Comparison of ENCODE assay signal across 21 cellular contexts in genomic region chr7:150553163-150553562, GRCh38. TPM values are rescaled to one million over a fixed set of nuclear protein-coding genes. Genes with fewer than 3 reads are reported as not detected.
DNase-seq lines count a peak whose midpoint lies in the region; ATAC-seq and TF ChIP-seq lines count a peak whose summit lies in the region.
"Had no signal": no experiment of that assay in that cellular context is flagged by ENCODE, and none has a peak within 500 bp of the region (broad histone marks: within the 10 kb centered on the region; RNA-seq: fewer than 3 reads in every experiment).

No MANE protein-coding gene starts in this region.

- no peak for DNase-seq in activated CD8-positive, alpha-beta T cell treated with anti-CD3 and anti-CD28 coated beads for 36 hours
- no peak for DNase-seq in activated CD8-positive, alpha-beta T cell treated with anti-CD3 and anti-CD28 coated beads, Interleukin-2, amount 10 ng/mL, durations not matched to agents 7 days and 5 days
- DNase-seq in CD8-positive, alpha-beta T cell = no peak
- no peak for DNase-seq in activated naive CD8-positive, alpha-beta T cell treated with anti-CD3 and anti-CD28 coated beads for 36 hours
- no peak for DNase-seq in stimulated activated effector memory CD8-positive, alpha-beta T cell treated with anti-CD3 and anti-CD28 coated beads, Interleukin-12 subunit alpha, Interleukin-12 subunit beta, amount 100 ng/mL, for 72 hours (ENCODE audit: low spot score in 2 of 2)
- no peak for DNase-seq in HCEC 1CT
- no peak for DNase-seq in foreskin keratinocyte
- no peak for DNase-seq in DMS153 treated with DMSO at 0.1 percent for 48 hours (lab: John Stamatoyannopoulos, UW; ENCODE audit: unreplicated experiment)
- DNase-seq: H9, IMR-90, NCI-H1417 treated with DMSO at 0.1 percent for 48 hours, NCI-H187 treated with DMSO at 0.1 percent for 48 hours, NCI-H345, NCI-H524 treated with DMSO at 0.1 percent for 48 hours, SHP77 had no signal

- peaks cover 66% of the 10 kb centered on the region for H3K4me1 Mint-ChIP-seq in activated CD8-positive, alpha-beta T cell treated with anti-CD3 and anti-CD28 coated beads for 36 hours (ENCODE audit: low read depth)
- peaks cover 35% of the 10 kb centered on the region for H3K4me1 Mint-ChIP-seq in activated CD8-positive, alpha-beta T cell treated with anti-CD3 and anti-CD28 coated beads, Interleukin-2, amount 10 ng/mL, durations not matched to agents 7 days and 5 days (ENCODE audit: low read depth)
- H3K4me1 Mint-ChIP-seq in CD8-positive, alpha-beta T cell (ENCODE audit: low read depth) = peaks cover 72% of the 10 kb centered on the region
- peaks cover 52% of the 10 kb centered on the region for H3K4me1 Mint-ChIP-seq in activated naive CD8-positive, alpha-beta T cell treated with anti-CD3 and anti-CD28 coated beads for 36 hours
- H3K4me1 Mint-ChIP-seq in stimulated activated effector memory CD8-positive, alpha-beta T cell treated with anti-CD3 and anti-CD28 coated beads, Interleukin-12 subunit alpha, Interleukin-12 subunit beta, amount 100 ng/mL, for 72 hours = peaks cover 46% of the 10 kb centered on the region
- H3K4me1 Mint-ChIP-seq: H9 had no signal

- H3K4me3 ChIP-seq in CD8-positive, alpha-beta T cell (ENCODE audit: low read depth, low read length) = no peak overlapping the region
- H3K4me3 ChIP-seq: A549 had no signal

- no peak for ATAC-seq in activated CD8-positive, alpha-beta T cell treated with anti-CD3 and anti-CD28 coated beads for 36 hours
- ATAC-seq in activated CD8-positive, alpha-beta T cell treated with anti-CD3 and anti-CD28 coated beads, Interleukin-2, amount 10 ng/mL, durations not matched to agents 7 days and 5 days = no peak
- no peak for ATAC-seq in CD8-positive, alpha-beta T cell
- ATAC-seq in stimulated activated effector memory CD8-positive, alpha-beta T cell treated with anti-CD3 and anti-CD28 coated beads, Interleukin-12 subunit alpha, Interleukin-12 subunit beta, amount 100 ng/mL, for 72 hours = no peak
- ATAC-seq in foreskin keratinocyte = no peak
- ATAC-seq: A549 had no signal

- POLR2A ChIA-PET in activated CD8-positive, alpha-beta T cell treated with anti-CD3 and anti-CD28 coated beads for 36 hours (lab: Charles Lee) = interaction anchor here (0.8 to 2.3 kb wide), 5 partner anchors 8 to 116 kb away, joined by 3 to 7 read pairs (median 3); partner anchors contain the start of genes GIMAP4 and GIMAP8
- POLR2A ChIA-PET in activated CD8-positive, alpha-beta T cell treated with anti-CD3 and anti-CD28 coated beads, Interleukin-2, amount 10 ng/mL, durations not matched to agents 7 days and 5 days (lab: Charles Lee) = interaction anchor here (1.3 kb wide), 1 partner anchor 72 kb away, joined by 3 read pairs; no protein-coding TSS in a partner anchor
- POLR2A ChIA-PET in CD8-positive, alpha-beta T cell (lab: Charles Lee) = interaction anchor here (0.6 to 1.6 kb wide), 14 partner anchors 10 to 202 kb away, joined by 3 to 8 read pairs (median 3); partner anchors contain the start of gene GIMAP4

- peaks cover 55% of the 10 kb centered on the region for H3K9me3 Mint-ChIP-seq in activated CD8-positive, alpha-beta T cell treated with anti-CD3 and anti-CD28 coated beads for 36 hours
- peaks cover 46% of the 10 kb centered on the region for H3K9me3 Mint-ChIP-seq in activated CD8-positive, alpha-beta T cell treated with anti-CD3 and anti-CD28 coated beads, Interleukin-2, amount 10 ng/mL, durations not matched to agents 7 days and 5 days (ENCODE audit: insufficient read depth)
- peaks cover 27% of the 10 kb centered on the region for H3K9me3 Mint-ChIP-seq in CD8-positive, alpha-beta T cell
- H3K9me3 Mint-ChIP-seq in activated naive CD8-positive, alpha-beta T cell treated with anti-CD3 and anti-CD28 coated beads for 36 hours = peaks cover 42% of the 10 kb centered on the region
- peaks cover 23% of the 10 kb centered on the region for H3K9me3 Mint-ChIP-seq in stimulated activated effector memory CD8-positive, alpha-beta T cell treated with anti-CD3 and anti-CD28 coated beads, Interleukin-12 subunit alpha, Interleukin-12 subunit beta, amount 100 ng/mL, for 72 hours

- TF ChIP-seq CTCF in activated CD8-positive, alpha-beta T cell treated with anti-CD3 and anti-CD28 coated beads for 36 hours (IDR thresholded peaks at IDR 0.05) = no peak
- no peak for TF ChIP-seq CTCF in CD8-positive, alpha-beta T cell (IDR thresholded peaks at IDR 0.05)
- TF ChIP-seq CTCF in foreskin keratinocyte (conservative IDR thresholded peaks at IDR 0.05) = no peak

- CTCF ChIA-PET in activated CD8-positive, alpha-beta T cell treated with anti-CD3 and anti-CD28 coated beads for 36 hours (lab: Charles Lee) = interaction anchor here (1.0 to 4.1 kb wide), 8 partner anchors 10 to 206 kb away, joined by 3 to 20 read pairs (median 4); partner anchors contain the start of genes GIMAP4 and GIMAP8
- CTCF ChIA-PET in activated CD8-positive, alpha-beta T cell treated with anti-CD3 and anti-CD28 coated beads, Interleukin-2, amount 10 ng/mL, durations not matched to agents 7 days and 5 days (lab: Charles Lee) = interaction anchor here (1.4 to 2.5 kb wide), 5 partner anchors 9 to 203 kb away, joined by 3 to 13 read pairs (median 5); partner anchors contain the start of genes GIMAP2 and GIMAP4
- CTCF ChIA-PET in CD8-positive, alpha-beta T cell (lab: Charles Lee) = interaction anchor here (0.8 to 1.6 kb wide), 5 partner anchors 9 to 104 kb away, joined by 3 to 5 read pairs (median 3); partner anchors contain the start of gene GIMAP4

- no peaks in the 10 kb centered on the region for H3K27me3 ChIP-seq in CD8-positive, alpha-beta T cell (ENCODE audit: insufficient read depth, low read length)
- no peaks in the 10 kb centered on the region for H3K27me3 ChIP-seq in foreskin keratinocyte

- H3K9me3 ChIP-seq in CD8-positive, alpha-beta T cell (ENCODE audit: low read length) = no peaks in the 10 kb centered on the region
- H3K9me3 ChIP-seq: A549 had no signal

- no peak overlapping the region for H3K27ac ChIP-seq in CD8-positive, alpha-beta T cell (ENCODE audit: low read depth, low read length)
- H3K27ac ChIP-seq in foreskin keratinocyte = no peak overlapping the region
- H3K27ac ChIP-seq: A549, HL-60 had no signal

- H3K27me3 Mint-ChIP-seq in activated CD8-positive, alpha-beta T cell treated with anti-CD3 and anti-CD28 coated beads for 36 hours = no peaks in the 10 kb centered on the region
- no peaks in the 10 kb centered on the region for H3K27me3 Mint-ChIP-seq in activated CD8-positive, alpha-beta T cell treated with anti-CD3 and anti-CD28 coated beads, Interleukin-2, amount 10 ng/mL, durations not matched to agents 7 days and 5 days (ENCODE audit: low read depth)
- H3K27me3 Mint-ChIP-seq in CD8-positive, alpha-beta T cell (ENCODE audit: low read depth) = no peaks in the 10 kb centered on the region
- no peaks in the 10 kb centered on the region for H3K27me3 Mint-ChIP-seq in activated naive CD8-positive, alpha-beta T cell treated with anti-CD3 and anti-CD28 coated beads for 36 hours

- peak overlapping the region; percentile 78 for H3K27ac Mint-ChIP-seq in activated CD8-positive, alpha-beta T cell treated with anti-CD3 and anti-CD28 coated beads for 36 hours
- no peak overlapping the region for H3K27ac Mint-ChIP-seq in activated CD8-positive, alpha-beta T cell treated with anti-CD3 and anti-CD28 coated beads, Interleukin-2, amount 10 ng/mL, durations not matched to agents 7 days and 5 days
- H3K27ac Mint-ChIP-seq in CD8-positive, alpha-beta T cell = peak overlapping the region; percentile 91
- H3K27ac Mint-ChIP-seq in activated naive CD8-positive, alpha-beta T cell treated with anti-CD3 and anti-CD28 coated beads for 36 hours = peak overlapping the region; percentile 74
- peak overlapping the region; percentile 63 for H3K27ac Mint-ChIP-seq in stimulated activated effector memory CD8-positive, alpha-beta T cell treated with anti-CD3 and anti-CD28 coated beads, Interleukin-12 subunit alpha, Interleukin-12 subunit beta, amount 100 ng/mL, for 72 hours
- H3K27ac Mint-ChIP-seq: H9 had no signal

- H3K36me3 Mint-ChIP-seq in activated CD8-positive, alpha-beta T cell treated with anti-CD3 and anti-CD28 coated beads for 36 hours (ENCODE audit: low read depth) = peaks cover 51% of the 10 kb centered on the region
- H3K36me3 Mint-ChIP-seq in activated CD8-positive, alpha-beta T cell treated with anti-CD3 and anti-CD28 coated beads, Interleukin-2, amount 10 ng/mL, durations not matched to agents 7 days and 5 days (ENCODE audit: low read depth) = peaks cover 64% of the 10 kb centered on the region
- H3K36me3 Mint-ChIP-seq in CD8-positive, alpha-beta T cell = peaks cover 43% of the 10 kb centered on the region
- peaks cover 53% of the 10 kb centered on the region for H3K36me3 Mint-ChIP-seq in activated naive CD8-positive, alpha-beta T cell treated with anti-CD3 and anti-CD28 coated beads for 36 hours
- no peaks in the 10 kb centered on the region for H3K36me3 Mint-ChIP-seq in stimulated activated effector memory CD8-positive, alpha-beta T cell treated with anti-CD3 and anti-CD28 coated beads, Interleukin-12 subunit alpha, Interleukin-12 subunit beta, amount 100 ng/mL, for 72 hours

- H3K36me3 ChIP-seq in CD8-positive, alpha-beta T cell (ENCODE audit: insufficient read depth, low read length) = no peaks in the 10 kb centered on the region

- H3K4me3 Mint-ChIP-seq in activated CD8-positive, alpha-beta T cell treated with anti-CD3 and anti-CD28 coated beads for 36 hours = no peak overlapping the region
- no peak overlapping the region for H3K4me3 Mint-ChIP-seq in activated CD8-positive, alpha-beta T cell treated with anti-CD3 and anti-CD28 coated beads, Interleukin-2, amount 10 ng/mL, durations not matched to agents 7 days and 5 days
- peak overlapping the region; percentile 57 for H3K4me3 Mint-ChIP-seq in CD8-positive, alpha-beta T cell
- no peak overlapping the region for H3K4me3 Mint-ChIP-seq in activated naive CD8-positive, alpha-beta T cell treated with anti-CD3 and anti-CD28 coated beads for 36 hours
- no peak overlapping the region for H3K4me3 Mint-ChIP-seq in stimulated activated effector memory CD8-positive, alpha-beta T cell treated with anti-CD3 and anti-CD28 coated beads, Interleukin-12 subunit alpha, Interleukin-12 subunit beta, amount 100 ng/mL, for 72 hours
- H3K4me3 Mint-ChIP-seq: H9 had no signal

- intact Hi-C loops in activated CD8-positive, alpha-beta T cell treated with anti-CD3 and anti-CD28 coated beads for 36 hours (cut with micrococcal nuclease) = no loop called here
- intact Hi-C loops in CD8-positive, alpha-beta T cell (cut with DNase I, micrococcal nuclease) = no loop called here

- peaks cover 64% of the 10 kb centered on the region for H3K4me1 ChIP-seq in CD8-positive, alpha-beta T cell (ENCODE audit: insufficient read depth, low read length)
- H3K4me1 ChIP-seq in foreskin keratinocyte = no peaks in the 10 kb centered on the region
- H3K4me1 ChIP-seq: A549 had no signal

RNA-seq across cellular contexts. Expression of gene GIMAP4, which starts 14.0 kb away (rescaled TPM):
- 10 to 100 TPM; 88.3 to 97.8 TPM for total RNA-seq in activated CD8-positive, alpha-beta T cell treated with anti-CD3 and anti-CD28 coated beads for 36 hours
- 100 to 1,000 TPM; 174 to 186 TPM for total RNA-seq in activated CD8-positive, alpha-beta T cell treated with anti-CD3 and anti-CD28 coated beads, Interleukin-2, amount 10 ng/mL, durations not matched to agents 7 days and 5 days
- 10 to 100 TPM; 11.8 to 13.8 TPM for total RNA-seq in CD8-positive, alpha-beta T cell
- 10 to 100 TPM; 72.0 to 72.7 TPM for total RNA-seq in activated naive CD8-positive, alpha-beta T cell treated with anti-CD3 and anti-CD28 coated beads for 36 hours
- total RNA-seq in foreskin keratinocyte = not detected in 2 replicates
- not detected in 2 replicates for polyA plus RNA-seq in foreskin keratinocyte
- total RNA-seq: H9, HT1080, IMR-90, M059J, RPMI7951 had no signal
- polyA plus RNA-seq: A549, BJ, IMR-90 had no signal

RNA-seq across cellular contexts. Expression of gene GIMAP7, which starts 38.5 kb away (rescaled TPM):
- 10 to 100 TPM; 29.0 to 29.5 TPM for total RNA-seq in activated CD8-positive, alpha-beta T cell treated with anti-CD3 and anti-CD28 coated beads for 36 hours
- total RNA-seq in activated CD8-positive, alpha-beta T cell treated with anti-CD3 and anti-CD28 coated beads, Interleukin-2, amount 10 ng/mL, durations not matched to agents 7 days and 5 days = 100 to 1,000 TPM; 134 TPM
- 10 to 100 TPM; 21.2 to 29.7 TPM for total RNA-seq in CD8-positive, alpha-beta T cell
- 10 to 100 TPM; 36.1 to 37.9 TPM for total RNA-seq in activated naive CD8-positive, alpha-beta T cell treated with anti-CD3 and anti-CD28 coated beads for 36 hours
- not detected in 2 replicates for total RNA-seq in foreskin keratinocyte
- polyA plus RNA-seq in foreskin keratinocyte = not detected in 2 replicates
- total RNA-seq: H9, HT1080, IMR-90, M059J, RPMI7951 had no signal
- polyA plus RNA-seq: A549, BJ, IMR-90 had no signal

Comparison
In these comparisons a context has a peak if more than half of its experiments do, and no peak if none do; other contexts are left out.
1. RNA of gene GIMAP4, which starts 14.0 kb away (total RNA-seq): 174 to 186 TPM in activated CD8-positive, alpha-beta T cell treated with anti-CD3 and anti-CD28 coated beads, Interleukin-2, amount 10 ng/mL, durations not matched to agents 7 days and 5 days, 88.3 to 97.8 TPM in activated CD8-positive, alpha-beta T cell treated with anti-CD3 and anti-CD28 coated beads for 36 hours, 72.0 to 72.7 TPM in activated naive CD8-positive, alpha-beta T cell treated with anti-CD3 and anti-CD28 coated beads for 36 hours and 11.8 to 13.8 TPM in CD8-positive, alpha-beta T cell; not detected in foreskin keratinocyte; every median in the first group is over 10 times any median in the second.
2. RNA of gene GIMAP7, which starts 38.5 kb away (total RNA-seq): 134 TPM in activated CD8-positive, alpha-beta T cell treated with anti-CD3 and anti-CD28 coated beads, Interleukin-2, amount 10 ng/mL, durations not matched to agents 7 days and 5 days, 36.1 to 37.9 TPM in activated naive CD8-positive, alpha-beta T cell treated with anti-CD3 and anti-CD28 coated beads for 36 hours, 21.2 to 29.7 TPM in CD8-positive, alpha-beta T cell and 29.0 to 29.5 TPM in activated CD8-positive, alpha-beta T cell treated with anti-CD3 and anti-CD28 coated beads for 36 hours; not detected in foreskin keratinocyte; every median in the first group is over 10 times any median in the second.